8 cellular contexts compared by ENCODE assay signal in the genomic region with DNA sequence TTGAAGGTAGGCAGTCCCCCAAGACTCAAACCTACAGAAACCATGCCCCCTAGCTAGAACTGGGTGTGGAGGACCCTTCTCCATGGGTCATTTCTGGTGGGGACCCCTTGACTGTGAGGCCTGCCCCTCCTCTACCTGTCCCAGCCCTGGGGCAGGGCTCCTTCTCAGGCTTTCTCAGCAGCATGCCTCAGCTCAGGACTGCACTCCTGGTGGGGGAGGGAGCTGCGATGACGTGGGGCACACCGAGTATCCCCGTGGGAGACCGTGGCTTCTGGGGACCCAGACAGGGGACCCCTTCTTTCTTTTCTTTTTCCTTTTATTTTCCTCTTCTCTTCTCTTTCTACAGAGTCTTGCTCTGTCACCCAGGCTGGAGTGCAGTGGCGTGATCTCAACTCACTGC. TPM values are rescaled to one million over a fixed set of nuclear protein-coding genes. Genes with fewer than 3 reads are reported as not detected.
"Had no signal": no experiment of that assay in that cellular context is flagged by ENCODE, and none has a peak within 500 bp of the region (broad histone marks: within the 10 kb centered on the region; RNA-seq: fewer than 3 reads in every experiment).

No MANE protein-coding gene starts in this region.

- H3K4me3 Mint-ChIP-seq: HFFc6 had no signal

- H2AFZ ChIP-seq: GM23248 had no signal

- H3K9me3 Mint-ChIP-seq: HFFc6 had no signal

- H3K27ac ChIP-seq: GM23248, HL-60 had no signal

- H3K9me3 ChIP-seq: HAP-1 had no signal

- ATAC-seq: HCT116, HepG2 had no signal

- DNase-seq: GM23248, GOT3, H7, HFFc6 had no signal

- H3K27ac Mint-ChIP-seq: HFFc6 had no signal

- H3K36me3 ChIP-seq: HAP-1 had no signal

- H3K4me3 ChIP-seq: GM23248, HAP-1 had no signal

RNA-seq across cellular contexts. Expression of a gene that starts 27.0 kb away (rescaled TPM):
- total RNA-seq: GM23248, H7 had no signal
- polyA plus RNA-seq: GM23248 had no signal
